In genomic region chr7:135978624-135979023, GRCh38 we compare ENCODE assay signal across 10 cellular contexts.
"Had no signal": no experiment of that assay in that cellular context is flagged by ENCODE, and none has a peak within 500 bp of the region (broad histone marks: within the 10 kb centered on the region; RNA-seq: fewer than 3 reads in every experiment).

No MANE protein-coding gene starts in this region.

- DNase-seq: activated CD4-positive, alpha-beta memory T cell treated with anti-CD3 and anti-CD28 coated beads for 36 hours; activated CD8-positive, alpha-beta memory T cell treated with anti-CD3 and anti-CD28 coated beads, Interleukin-2, amount 10 ng/mL, durations not matched to agents 7 days and 5 days; activated effector memory CD4-positive, alpha-beta T cell treated with Interleukin-2 at 50 U/mL for 16 hours; activated T-cell treated with anti-CD3 and anti-CD28 coated beads, Interleukin-2, amount 50 U/mL, for 24 hours; left lung; mucosa of descending colon; naive thymus-derived CD4-positive, alpha-beta T cell; stimulated activated CD4-positive, alpha-beta T cell treated with anti-CD3 and anti-CD28 coated beads, Interleukin-1b, Interleukin-23, amount 100 ng/mL, for 48 hours; T-helper 1 cell had no signal

- H3K27ac Mint-ChIP-seq: activated CD8-positive, alpha-beta memory T cell treated with anti-CD3 and anti-CD28 coated beads, Interleukin-2, amount 10 ng/mL, durations not matched to agents 7 days and 5 days had no signal

- H3K4me3 Mint-ChIP-seq: activated T-cell treated with anti-CD3 and anti-CD28 coated beads, Interleukin-2, amount 50 U/mL, for 24 hours had no signal

- H3K27me3 Mint-ChIP-seq: activated CD4-positive, alpha-beta memory T cell treated with anti-CD3 and anti-CD28 coated beads for 36 hours; activated T-cell treated with anti-CD3 and anti-CD28 coated beads, Interleukin-2, amount 50 U/mL, for 24 hours had no signal

- ATAC-seq: activated CD8-positive, alpha-beta memory T cell treated with anti-CD3 and anti-CD28 coated beads, Interleukin-2, amount 10 ng/mL, durations not matched to agents 7 days and 5 days; activated naive CD4-positive, alpha-beta T cell treated with anti-CD3 and anti-CD28 coated beads, Interleukin-2, amount 50 U/mL, for 72 hours; left lung; mucosa of descending colon; naive thymus-derived CD4-positive, alpha-beta T cell had no signal

- H3K9me3 Mint-ChIP-seq: activated CD4-positive, alpha-beta memory T cell treated with anti-CD3 and anti-CD28 coated beads for 36 hours; activated T-cell treated with anti-CD3 and anti-CD28 coated beads, Interleukin-2, amount 50 U/mL, for 24 hours had no signal
